ENCODE assay signal across 8 cellular contexts in the genomic region with DNA sequence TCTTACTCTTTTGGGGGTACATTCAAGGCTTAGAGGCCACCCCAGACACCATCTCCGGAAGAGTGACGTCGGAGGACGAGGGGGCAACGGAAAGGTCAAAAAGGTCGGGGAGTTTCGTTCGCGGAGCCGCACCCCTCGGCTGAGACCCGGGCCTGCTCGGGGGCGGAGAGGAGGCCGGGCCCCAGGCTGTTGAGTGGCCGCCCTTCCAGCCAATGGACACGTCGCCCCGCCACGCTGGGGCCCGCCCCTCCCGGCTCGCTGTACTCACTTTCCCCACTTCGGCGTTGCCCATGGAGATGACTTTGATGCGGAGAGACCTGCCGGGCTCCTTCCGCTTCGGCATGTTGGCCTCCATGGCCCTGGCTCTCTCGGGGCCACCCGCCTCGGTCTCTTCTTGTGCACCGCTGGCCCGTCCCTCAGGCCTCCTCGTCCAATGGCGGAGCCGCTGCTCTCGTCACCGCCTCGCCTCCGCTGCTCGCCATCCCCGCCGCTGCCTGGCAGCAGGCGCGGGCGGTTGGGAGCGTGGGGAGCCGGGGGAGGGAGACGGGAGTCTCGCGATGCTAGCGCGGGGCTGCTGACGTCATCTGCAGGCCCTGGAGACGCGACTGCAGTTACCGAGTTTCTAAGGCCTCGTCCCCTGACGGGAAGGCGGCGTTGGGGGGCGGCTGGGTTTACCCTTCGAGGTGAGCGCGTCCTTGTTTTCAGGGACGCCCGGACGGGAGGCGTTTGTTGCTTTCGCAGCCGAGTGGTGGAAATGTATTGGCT. TPM values are rescaled to one million over a fixed set of nuclear protein-coding genes. Genes with fewer than 3 reads are reported as not detected.
DNase-seq lines count a peak whose midpoint lies in the region; ATAC-seq and TF ChIP-seq lines count a peak whose summit lies in the region.

DNAJC27 (minus strand) TSS at position 406 of the 765 bp plus-strand sequence; CDS start at position 355, 51 bp downstream.

- H3K9ac ChIP-seq in KMS-11, result peak within 1 kb of the TSS; percentile 100

- peak; percentile 87 for ATAC-seq in GM21786 (IDR thresholded peaks at IDR 0.05; ENCODE audit: unreplicated experiment)
- peak; percentile 98 for ATAC-seq in Panc1
- ATAC-seq in activated T-cell treated with anti-CD3 and anti-CD28 coated beads, Interleukin-2, amount 50 U/mL, for 72 hours (replicated peaks in 1 of 2), result peak; percentile 92 to 93

- TF ChIP-seq POLR2A in esophagus muscularis mucosa (IDR thresholded peaks at IDR 0.05; ENCODE audit: low read depth), result peak; percentile 93

- peak; percentile 22 for TF ChIP-seq EP300 in esophagus muscularis mucosa (IDR thresholded peaks at IDR 0.05)

- H3K27ac ChIP-seq in KMS-11 (peak within 1 kb of the TSS; percentile 98), Panc1 (ENCODE audit: low read length) (peak within 1 kb of the TSS; percentile 97), esophagus muscularis mucosa (replicated peaks in 1 of 4) (peak within 1 kb of the TSS; percentile 93 to 99 (median 96)), muscle layer of duodenum (ENCODE audit: low read length) (peak within 1 kb of the TSS; percentile 100)

- in situ Hi-C loops in Panc1 (cut with HindIII; ENCODE audit: low pct_unique_long_range_greater_than_20kb, low sequenced_read_pairs), result no loop called here

- H3K4me2 ChIP-seq in KMS-11, result peak within 1 kb of the TSS; percentile 77

- H3K27me3 ChIP-seq in KMS-11 (ENCODE audit: insufficient read depth, low read depth) (no peaks in the 10 kb centered on the region), Panc1 (ENCODE audit: control insufficient read depth, insufficient read depth, low read length) (no peaks in the 10 kb centered on the region), esophagus muscularis mucosa (no peaks in the 10 kb centered on the region), muscle layer of duodenum (ENCODE audit: low read depth, low read length) (no peaks in the 10 kb centered on the region)

- intact Hi-C loops in Panc1 (cut with micrococcal nuclease; ENCODE audit: unreplicated experiment) (no loop called here), esophagus muscularis mucosa (cut with DNase I) (no loop called here)

- H3K9me3 ChIP-seq in Panc1 (ENCODE audit: control insufficient read depth, insufficient read depth, low read depth, low read length) (no peaks in the 10 kb centered on the region), esophagus muscularis mucosa (no peaks in the 10 kb centered on the region), muscle layer of duodenum (ENCODE audit: control insufficient read depth in 1 of 2, low read length in 2 of 2) (no peaks in the 10 kb centered on the region)

- no peaks in the 10 kb centered on the region for H3K36me3 ChIP-seq in KMS-11 (ENCODE audit: insufficient read depth)
- H3K36me3 ChIP-seq in Panc1 (ENCODE audit: control insufficient read depth, insufficient read depth, low read length), result no peaks in the 10 kb centered on the region; the same call in 1 of the 2 replicates
- peaks cover 0 to 7% (median 4%) of the 10 kb centered on the region in 4 donors for H3K36me3 ChIP-seq in esophagus muscularis mucosa
- H3K36me3 ChIP-seq in muscle layer of duodenum (ENCODE audit: control insufficient read depth in 1 of 2, insufficient read depth in 2 of 2, low read length in 2 of 2), result peaks cover 4 to 9% of the 10 kb centered on the region in 2 donors

- no peak for TF ChIP-seq CTCF in KMS-11 (conservative IDR thresholded peaks at IDR 0.05; ENCODE audit: low read depth, low read length)
- no peak for TF ChIP-seq CTCF in Panc1 (IDR thresholded peaks at IDR 0.05)
- no peak for TF ChIP-seq CTCF in esophagus muscularis mucosa (IDR thresholded peaks at IDR 0.05)

- H3K27ac Mint-ChIP-seq in activated T-cell treated with anti-CD3 and anti-CD28 coated beads, Interleukin-2, amount 50 U/mL, for 72 hours, result peak within 1 kb of the TSS; percentile 100

- peaks cover 26% of the 10 kb centered on the region; the same call in 1 of the 2 replicates for H3K79me2 ChIP-seq in KMS-11 (ENCODE audit: insufficient read depth, low read depth)

- BruUV-seq in Panc1 (replicated peaks; lab: Mats Ljungman, UMichigan), result no TSS peak

- H3K9me3 Mint-ChIP-seq in activated T-cell treated with anti-CD3 and anti-CD28 coated beads, Interleukin-2, amount 50 U/mL, for 72 hours, result no peaks in the 10 kb centered on the region

- peak within 1 kb of the TSS; percentile 21 for H3K4me3 ChIP-seq in KMS-11 (IDR thresholded peaks at IDR 0.05; ENCODE audit: insufficient read depth, low read depth, low read length)
- peak within 1 kb of the TSS; percentile 72 to 88 for H3K4me3 ChIP-seq in Panc1 (ENCODE audit: low read depth in 2 of 2, low read length in 2 of 2)
- peak within 1 kb of the TSS; percentile 65 to 87 (median 74) for H3K4me3 ChIP-seq in esophagus muscularis mucosa
- peak within 1 kb of the TSS; percentile 74 to 96 for H3K4me3 ChIP-seq in muscle layer of duodenum (ENCODE audit: low read depth in 1 of 2, low read length in 2 of 2)

- peak; percentile 94 for DNase-seq in DMS79 treated with DMSO at 0.1 percent for 48 hours (lab: John Stamatoyannopoulos, UW)
- DNase-seq in Panc1 (ENCODE audit: low read depth, low spot score), result peak; percentile 88
- DNase-seq in activated T-cell treated with anti-CD3 and anti-CD28 coated beads, Interleukin-2, amount 50 U/mL, for 72 hours, result peak; percentile 98 to 99
- DNase-seq in esophagus muscularis mucosa (ENCODE audit: extremely low spot score), result peak; percentile 99
- DNase-seq in stimulated activated CD8-positive, alpha-beta memory T cell treated with anti-CD3 and anti-CD28 coated beads, Interleukin-7, amount 100 ng/mL, for 24 hours (ENCODE audit: low read depth), result peak; percentile 93

- CTCF ChIA-PET in Panc1 (lab: Charles Lee), result no interaction called here

- H3K4me3 Mint-ChIP-seq in activated T-cell treated with anti-CD3 and anti-CD28 coated beads, Interleukin-2, amount 50 U/mL, for 72 hours, result peak within 1 kb of the TSS; percentile 98

- H2AFZ ChIP-seq in KMS-11 (ENCODE audit: low read depth), result peak within 1 kb of the TSS; percentile 94

- peaks cover 7 to 16% of the 10 kb centered on the region in 2 donors for H3K36me3 Mint-ChIP-seq in activated T-cell treated with anti-CD3 and anti-CD28 coated beads, Interleukin-2, amount 50 U/mL, for 72 hours (ENCODE audit: insufficient read depth in 2 of 2)

- no peaks in the 10 kb centered on the region for H4K20me1 ChIP-seq in KMS-11 (ENCODE audit: insufficient read depth)

- under 1% methylated on average over 31 of the region's 72 CpGs for WGBS in esophagus muscularis mucosa

- H3K27me3 Mint-ChIP-seq in activated T-cell treated with anti-CD3 and anti-CD28 coated beads, Interleukin-2, amount 50 U/mL, for 72 hours (ENCODE audit: low read depth), result no peaks in the 10 kb centered on the region

- H3K4me1 ChIP-seq in KMS-11 (ENCODE audit: low read depth, poor library complexity, severe bottlenecking) (peaks cover 12% of the 10 kb centered on the region), Panc1 (ENCODE audit: control insufficient read depth, insufficient read depth, low read length) (peaks cover 6% of the 10 kb centered on the region; the same call in 1 of the 2 replicates), esophagus muscularis mucosa (peaks cover 4 to 31% (median 29%) of the 10 kb centered on the region in 4 donors), muscle layer of duodenum (ENCODE audit: control insufficient read depth in 1 of 2, insufficient read depth in 2 of 2, low read length in 2 of 2) (peaks cover 3 to 4% of the 10 kb centered on the region in 2 donors)

- peaks cover 38% of the 10 kb centered on the region for H3K4me1 Mint-ChIP-seq in activated T-cell treated with anti-CD3 and anti-CD28 coated beads, Interleukin-2, amount 50 U/mL, for 72 hours (ENCODE audit: low read depth)

- POLR2A ChIA-PET in Panc1 (lab: Charles Lee), result no interaction called here

RNA-seq across cellular contexts. Expression of gene DNAJC27, which starts in this region (rescaled TPM):
- 4.9 TPM for total RNA-seq in Panc1 (2021; ENCODE audit: unreplicated experiment)
- polyA plus RNA-seq in Panc1 (2012; ENCODE audit: insufficient read length), result 1.5 TPM
- total RNA-seq in activated T-cell treated with anti-CD3 and anti-CD28 coated beads, Interleukin-2, amount 50 U/mL, for 72 hours, result 1 to 10 TPM; 7.4 to 9.8 TPM
- total RNA-seq in esophagus muscularis mucosa, result 1 to 10 TPM; 5.8 to 8.6 (median 7.5) TPM

Comparison
In these comparisons a context has a peak if more than half of its experiments do, and no peak if none do; other contexts are left out.
1. Peak in every context shown above with its lines: DNase-seq, ATAC-seq, H3K4me3 ChIP-seq and H3K27ac ChIP-seq.
2. H3K4me3 ChIP-seq: peak in every context shown above with its lines; median percentile 85 in muscle layer of duodenum; 80 in Panc1; 74 in esophagus muscularis mucosa; 21 in KMS-11.